In the genomic region with DNA sequence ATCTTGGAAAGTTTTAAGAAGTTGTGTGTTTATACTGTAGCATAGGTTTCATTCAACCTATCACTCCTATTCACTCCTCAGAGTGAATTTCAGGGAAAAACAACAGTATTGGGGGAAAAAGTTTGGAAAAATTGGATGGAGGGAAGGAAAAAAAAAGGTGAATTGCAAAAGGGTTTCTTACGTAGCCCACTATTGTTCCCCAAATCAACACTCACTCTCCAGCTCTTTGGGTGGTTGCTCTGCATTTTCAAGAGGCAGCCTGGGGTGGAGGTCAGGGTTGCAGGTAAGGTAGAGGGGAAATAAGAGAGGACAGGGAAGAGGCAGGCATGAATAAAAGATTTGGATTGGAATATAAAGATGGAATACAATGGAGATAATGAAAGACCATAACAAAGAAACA, we compare ENCODE assay signal across 17 cellular contexts. TPM values are rescaled to one million over a fixed set of nuclear protein-coding genes. Genes with fewer than 3 reads are reported as not detected.
DNase-seq lines count a peak whose midpoint lies in the region; ATAC-seq and TF ChIP-seq lines count a peak whose summit lies in the region.
"Had no signal": no experiment of that assay in that cellular context is flagged by ENCODE, and none has a peak within 500 bp of the region (broad histone marks: within the 10 kb centered on the region; RNA-seq: fewer than 3 reads in every experiment).

No MANE protein-coding gene starts in this region.

- no peak overlapping the region for H3K27ac Mint-ChIP-seq in stimulated activated naive B cell treated with anti-CD40 and anti-IgM and Interleukin-4, amounts not matched to agents 10 μg/mL and 1 μg/mL and 100 μg/mL, for 72 hours
- H3K27ac Mint-ChIP-seq: activated naive CD8-positive, alpha-beta T cell treated with anti-CD3 and anti-CD28 coated beads, Interleukin-2, amount 10 ng/mL, durations not matched to agents 7 days and 5 days had no signal

- H3K27ac ChIP-seq in AG04450 (ENCODE audit: low read depth, low read length) (peak overlapping the region; percentile 88), HUES48 (ENCODE audit: low read depth, low read length) (peak overlapping the region; percentile 56), esophagus squamous epithelium (peak overlapping the region in 3 of 4 donors; percentile 59 to 84 (median 70)), skeletal muscle tissue (ENCODE audit: low read depth, low read length) (peak overlapping the region; percentile 22)
- H3K27ac ChIP-seq: HL-60 had no signal

- TF ChIP-seq CTCF in AG04450 (IDR thresholded peaks at IDR 0.05; ENCODE audit: low read depth, low read length) = no peak
- no peak for TF ChIP-seq CTCF in esophagus squamous epithelium (IDR thresholded peaks at IDR 0.05)

- H3K4me3 Mint-ChIP-seq in stimulated activated naive B cell treated with anti-CD40 and anti-IgM and Interleukin-4, amounts not matched to agents 10 μg/mL and 1 μg/mL and 100 μg/mL, for 72 hours = no peak overlapping the region
- H3K4me3 Mint-ChIP-seq: activated naive CD8-positive, alpha-beta T cell treated with anti-CD3 and anti-CD28 coated beads, Interleukin-2, amount 10 ng/mL, durations not matched to agents 7 days and 5 days had no signal

- CTCF ChIA-PET in AG04450 (lab: Charles Lee) = interaction anchor here (1.0 to 1.6 kb wide), 2 partner anchors 169 to 338 kb away, joined by 3 to 7 read pairs; no protein-coding TSS in a partner anchor

- H3K9ac ChIP-seq in HUES48 (ENCODE audit: low read depth, low read length) (no peak overlapping the region), skeletal muscle tissue (ENCODE audit: low read depth in 1 of 3, low read length in 3 of 3) (no peak overlapping the region)

- peaks cover 2 to 10% of the 10 kb centered on the region in 2 donors for H3K4me1 Mint-ChIP-seq in stimulated activated naive B cell treated with anti-CD40 and anti-IgM and Interleukin-4, amounts not matched to agents 10 μg/mL and 1 μg/mL and 100 μg/mL, for 72 hours

- no peak for ATAC-seq in stimulated activated naive B cell treated with anti-CD40 and anti-IgM and Interleukin-4, amounts not matched to agents 10 μg/mL and 1 μg/mL and 100 μg/mL, for 72 hours (replicated peaks)

- peaks cover 24 to 43% of the 10 kb centered on the region in 2 donors for H3K36me3 Mint-ChIP-seq in stimulated activated naive B cell treated with anti-CD40 and anti-IgM and Interleukin-4, amounts not matched to agents 10 μg/mL and 1 μg/mL and 100 μg/mL, for 72 hours

- POLR2A ChIA-PET in AG04450 (lab: Yijun Ruan, JAX) = interaction anchor here (0.9 kb wide), 1 partner anchor 65 kb away, joined by 5 read pairs; no protein-coding TSS in a partner anchor

- 89 to 100% methylated on average over 1 of the region's 1 CpG for WGBS in esophagus squamous epithelium, 2 donors

- H3K4me3 ChIP-seq in AG04450 (ENCODE audit: low read depth, low read length) = no peak overlapping the region
- H3K4me3 ChIP-seq in HUES48 (ENCODE audit: low read depth, low read length) = no peak overlapping the region
- no peak overlapping the region for H3K4me3 ChIP-seq in esophagus squamous epithelium
- H3K4me3 ChIP-seq in skeletal muscle tissue (ENCODE audit: low read length in 3 of 3) = no peak overlapping the region
- H3K4me3 ChIP-seq: Peyer's patch had no signal

- no peaks in the 10 kb centered on the region for H3K36me3 ChIP-seq in HUES48 (ENCODE audit: control insufficient read depth, insufficient read depth, low read length)
- no peaks in the 10 kb centered on the region for H3K36me3 ChIP-seq in esophagus squamous epithelium
- no peaks in the 10 kb centered on the region for H3K36me3 ChIP-seq in skeletal muscle tissue (ENCODE audit: control insufficient read depth in 3 of 3, insufficient read depth in 3 of 3, low read length in 3 of 3)
- H3K36me3 ChIP-seq: Peyer's patch had no signal

- peaks cover 0 to 4% of the 10 kb centered on the region in 2 donors for H3K9me3 Mint-ChIP-seq in stimulated activated naive B cell treated with anti-CD40 and anti-IgM and Interleukin-4, amounts not matched to agents 10 μg/mL and 1 μg/mL and 100 μg/mL, for 72 hours

- H3K27me3 Mint-ChIP-seq in stimulated activated naive B cell treated with anti-CD40 and anti-IgM and Interleukin-4, amounts not matched to agents 10 μg/mL and 1 μg/mL and 100 μg/mL, for 72 hours = no peaks in the 10 kb centered on the region
- H3K27me3 Mint-ChIP-seq: activated naive CD8-positive, alpha-beta T cell treated with anti-CD3 and anti-CD28 coated beads, Interleukin-2, amount 10 ng/mL, durations not matched to agents 7 days and 5 days had no signal

- no peak for DNase-seq in AG04450 (ENCODE audit: low read depth, low spot score)
- no peak for DNase-seq in esophagus squamous epithelium (lab: John Stamatoyannopoulos, UW)
- DNase-seq in G401 (ENCODE audit: low spot score) = no peak
- DNase-seq in AG08396 (ENCODE audit: low spot score) = no peak
- DNase-seq in NCI-H187 treated with DMSO at 0.1 percent for 48 hours (lab: John Stamatoyannopoulos, UW) = no peak
- no peak for DNase-seq in stimulated activated naive B cell treated with anti-CD40 and anti-IgM and Interleukin-4, amounts not matched to agents 10 μg/mL and 1 μg/mL and 100 μg/mL, for 72 hours
- DNase-seq: activated naive CD8-positive, alpha-beta T cell treated with anti-CD3 and anti-CD28 coated beads, Interleukin-2, amount 10 ng/mL, durations not matched to agents 7 days and 5 days; AML-193; cerebellar nuclear complex; glutamatergic neuron; Karpas-422; NCI-H146; Peyer's patch; stimulated activated CD4-positive, alpha-beta T cell treated with anti-CD3 and anti-CD28 coated beads, Interleukin-2, amount 100 ng/mL, for 48 hours had no signal

- TF ChIP-seq POLR2A in esophagus squamous epithelium (IDR thresholded peaks at IDR 0.05) = no peak

- intact Hi-C loops in esophagus squamous epithelium (cut with DNase I) = loop anchor here (10.0 kb wide), 1 partner anchor 166 kb away; a partner anchor contains a TSS

- peaks cover 23% of the 10 kb centered on the region for H3K4me1 ChIP-seq in HUES48 (ENCODE audit: control insufficient read depth, insufficient read depth, low read length)
- H3K4me1 ChIP-seq in esophagus squamous epithelium = peaks cover 6 to 37% (median 8%) of the 10 kb centered on the region in 3 donors
- no peaks in the 10 kb centered on the region for H3K4me1 ChIP-seq in skeletal muscle tissue (ENCODE audit: control insufficient read depth in 3 of 3, insufficient read depth in 3 of 3, low read length in 3 of 3)

- H3K9me3 ChIP-seq in AG04450 (ENCODE audit: control insufficient read depth, insufficient read depth, low read length) = no peaks in the 10 kb centered on the region
- no peaks in the 10 kb centered on the region for H3K9me3 ChIP-seq in HUES48 (ENCODE audit: control insufficient read depth, insufficient read depth, low read length)
- no peaks in the 10 kb centered on the region for H3K9me3 ChIP-seq in esophagus squamous epithelium
- no peaks in the 10 kb centered on the region for H3K9me3 ChIP-seq in skeletal muscle tissue (ENCODE audit: control insufficient read depth in 3 of 3, low read length in 3 of 3)
- H3K9me3 ChIP-seq: Peyer's patch had no signal

- H3K27me3 ChIP-seq in AG04450 (ENCODE audit: control insufficient read depth, insufficient read depth, low read length) = no peaks in the 10 kb centered on the region
- H3K27me3 ChIP-seq in HUES48 (ENCODE audit: control insufficient read depth, insufficient read depth, low read length) = no peaks in the 10 kb centered on the region
- H3K27me3 ChIP-seq in esophagus squamous epithelium = no peaks in the 10 kb centered on the region
- H3K27me3 ChIP-seq in skeletal muscle tissue (ENCODE audit: control insufficient read depth in 3 of 3, insufficient read depth in 3 of 3, low read length in 3 of 3) = no peaks in the 10 kb centered on the region
- H3K27me3 ChIP-seq: Peyer's patch had no signal

- in situ Hi-C loops in G401 (cut with HindIII; ENCODE audit: low sequenced_read_pairs) = no loop called here

RNA-seq across cellular contexts. Expression of a gene that starts 42.3 kb away (rescaled TPM):
- polyA plus RNA-seq in AG04450 (2011; rRNA removed) = 13.6 and 14.1 TPM in 2 replicates
- 28.5 and 29.5 TPM in 2 replicates for polyA minus RNA-seq in AG04450 (2011; rRNA and poly(A)+ RNA removed)
- total RNA-seq in esophagus squamous epithelium (10 to 100 TPM in 2 of 4 donors, 1 to 10 TPM in 2; 7.6 to 20.4 (median 10.0) TPM), skeletal muscle tissue (19.3 TPM)
- 5.1 and 17.8 TPM in 2 replicates for total RNA-seq in G401 (2014; rRNA removed; shearing (Covaris generic))

RNA-seq across cellular contexts. Expression of a gene that starts 49.1 kb away (rescaled TPM):
- 2.8 and 4.2 TPM in 2 replicates for polyA plus RNA-seq in AG04450 (2011; rRNA removed)
- polyA minus RNA-seq in AG04450 (2011; rRNA and poly(A)+ RNA removed) = 1.3 and 1.8 TPM in 2 replicates
- 10 to 100 TPM; 22.5 to 59.0 (median 47.7) TPM for total RNA-seq in esophagus squamous epithelium
- total RNA-seq in skeletal muscle tissue = 1.6 TPM
- 1.6 and 1.7 TPM in 2 replicates for total RNA-seq in G401 (2014; rRNA removed; shearing (Covaris generic))

Comparison
In these comparisons a context has a peak if more than half of its experiments do, and no peak if none do; other contexts are left out.
1. H3K27ac ChIP-seq: peak in every context shown above with its lines; median percentile 88 in AG04450; 70 in esophagus squamous epithelium; 56 in HUES48; 22 in skeletal muscle tissue.